Comparison of ENCODE assay signal across 10 cellular contexts in the genomic region with DNA sequence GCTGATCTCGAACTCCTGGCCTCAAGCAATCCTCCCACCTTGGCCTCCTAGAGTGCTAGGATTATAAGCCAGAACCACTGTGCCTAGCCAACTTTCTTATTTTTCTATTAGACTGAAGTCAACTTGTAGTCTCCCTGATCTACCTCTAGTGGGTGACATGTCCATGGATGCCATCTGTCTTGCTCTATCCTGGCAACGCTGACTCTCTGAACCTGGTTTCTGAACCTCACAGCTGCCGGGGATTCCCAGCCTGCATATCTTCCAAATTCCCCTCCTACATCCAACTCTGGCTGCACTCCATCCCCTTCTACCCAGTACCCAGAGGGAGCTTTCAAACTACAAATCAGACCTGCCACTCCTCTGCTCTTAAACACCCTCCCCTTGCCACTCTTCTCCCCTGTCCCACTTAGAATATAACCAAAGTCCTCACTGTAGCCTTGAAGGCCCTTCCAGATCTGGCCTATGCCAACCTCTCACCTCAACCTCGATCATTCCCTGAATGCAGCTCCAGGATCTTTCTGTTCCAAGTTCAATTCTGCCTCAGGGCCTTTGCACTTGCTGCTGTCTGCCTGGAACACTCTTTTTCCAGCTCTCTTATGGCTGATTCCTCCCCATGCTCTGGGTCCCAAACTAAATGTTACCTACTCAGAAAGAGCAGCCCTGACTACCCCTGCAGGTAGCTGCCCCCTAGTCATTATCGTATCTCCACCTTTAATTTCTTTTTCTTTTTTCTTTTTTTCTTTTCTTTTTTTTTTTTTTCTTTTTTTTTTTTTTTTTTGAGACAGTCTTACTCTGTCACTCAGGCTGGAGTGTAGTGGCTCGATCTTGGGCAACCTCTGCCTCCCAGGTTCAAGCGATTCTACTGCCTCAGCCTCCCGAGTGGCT. TPM values are rescaled to one million over a fixed set of nuclear protein-coding genes. Genes with fewer than 3 reads are reported as not detected.
DNase-seq lines count a peak whose midpoint lies in the region; TF ChIP-seq lines count a peak whose summit lies in the region.
"Had no signal": no experiment of that assay in that cellular context is flagged by ENCODE, and none has a peak within 500 bp of the region (broad histone marks: within the 10 kb centered on the region; RNA-seq: fewer than 3 reads in every experiment).

No MANE protein-coding gene starts in this region.

- H3K27me3 ChIP-seq in breast epithelium (no peaks in the 10 kb centered on the region), subcutaneous abdominal adipose tissue (ENCODE audit: control insufficient read depth in 5 of 5, insufficient read depth in 4 of 5, low read length in 5 of 5) (no peaks in the 10 kb centered on the region)

- TF ChIP-seq POLR2A in breast epithelium (IDR thresholded peaks at IDR 0.05) = no peak

- H3K27ac Mint-ChIP-seq in MCF 10A (ENCODE audit: low read depth, unreplicated experiment) = peak overlapping the region; percentile 29

- DNase-seq in MCF 10A (ENCODE audit: unreplicated experiment) (peak; percentile 58), breast epithelium (ENCODE audit: low spot score in 2 of 2) (no peak), cerebellar cortex (ENCODE audit: low spot score) (peak; percentile 77), NCI-H1417 treated with DMSO at 0.1 percent for 48 hours (lab: John Stamatoyannopoulos, UW) (no peak), OCI-M2 (lab: John Stamatoyannopoulos, UW; ENCODE audit: unreplicated experiment) (no peak)
- DNase-seq: CD4-positive, alpha-beta memory T cell; heart left ventricle; NCI-H2081 treated with DMSO at 0.1 percent for 48 hours had no signal

- intact Hi-C loops in MCF 10A (cut with micrococcal nuclease) (no loop called here), breast epithelium (cut with DNase I; ENCODE audit: low total_unique reads) (no loop called here)

- BruUV-seq in MCF 10A (replicated peaks; lab: Mats Ljungman, UMichigan) = no TSS peak

- TF ChIP-seq CTCF in MCF 10A (IDR thresholded peaks at IDR 0.05; ENCODE audit: unreplicated experiment) (no peak), breast epithelium (IDR thresholded peaks at IDR 0.05) (no peak)

- no peaks in the 10 kb centered on the region for H3K9me3 Mint-ChIP-seq in MCF 10A (ENCODE audit: unreplicated experiment)
- H3K9me3 Mint-ChIP-seq: activated naive CD4-positive, alpha-beta T cell treated with anti-CD3 and anti-CD28 coated beads, Interleukin-2, amount 50 U/mL, for 24 hours; CD4-positive, alpha-beta memory T cell had no signal

- H3K9me3 ChIP-seq in breast epithelium (no peaks in the 10 kb centered on the region), subcutaneous abdominal adipose tissue (ENCODE audit: control insufficient read depth in 5 of 5, low read length in 5 of 5) (no peaks in the 10 kb centered on the region)
- H3K9me3 ChIP-seq: heart left ventricle had no signal

- no peaks in the 10 kb centered on the region for H3K27me3 Mint-ChIP-seq in MCF 10A (ENCODE audit: insufficient read depth, unreplicated experiment)

- no peak overlapping the region for H3K27ac ChIP-seq in breast epithelium
- peak overlapping the region; percentile 60 for H3K27ac ChIP-seq in subcutaneous abdominal adipose tissue (ENCODE audit: low read depth, low read length)
- H3K27ac ChIP-seq: heart left ventricle had no signal

- H3K4me3 ChIP-seq in breast epithelium (no peak overlapping the region), subcutaneous abdominal adipose tissue (ENCODE audit: low read depth in 1 of 5, low read length in 5 of 5) (no peak overlapping the region)
- H3K4me3 ChIP-seq: heart left ventricle had no signal

- H3K36me3 ChIP-seq in breast epithelium = no peaks in the 10 kb centered on the region
- H3K36me3 ChIP-seq in subcutaneous abdominal adipose tissue (ENCODE audit: control insufficient read depth in 5 of 5, insufficient read depth in 5 of 5, low read length in 5 of 5) = peaks cover 0 to 25% (median 15%) of the 10 kb centered on the region in 5 donors

- H3K4me1 Mint-ChIP-seq in MCF 10A (ENCODE audit: insufficient read depth, unreplicated experiment) = no peaks in the 10 kb centered on the region

- no peaks in the 10 kb centered on the region for H3K36me3 Mint-ChIP-seq in MCF 10A (ENCODE audit: insufficient read depth, unreplicated experiment)

- CTCF ChIA-PET in MCF 10A (lab: Yijun Ruan, JAX) = interaction anchor here (0.6 kb wide), 3 partner anchors 9 to 1328 kb away, joined by 3 to 4 read pairs (median 3); no protein-coding TSS in a partner anchor

- POLR2A ChIA-PET in MCF 10A (lab: Yijun Ruan, JAX) = interaction anchor here (0.5 to 1.1 kb wide), 3 partner anchors 16 to 94 kb away, joined by 3 to 4 read pairs (median 3); a partner anchor contains a TSS

- peak overlapping the region in 1 of 5 donors; percentile 26 for H3K9ac ChIP-seq in subcutaneous abdominal adipose tissue (ENCODE audit: low read length in 5 of 5)

- H3K4me3 Mint-ChIP-seq in MCF 10A (ENCODE audit: unreplicated experiment) = no peak overlapping the region
- H3K4me3 Mint-ChIP-seq: activated naive CD4-positive, alpha-beta T cell treated with anti-CD3 and anti-CD28 coated beads, Interleukin-2, amount 50 U/mL, for 24 hours; CD4-positive, alpha-beta memory T cell had no signal

- H3K4me1 ChIP-seq in breast epithelium (no peaks in the 10 kb centered on the region), subcutaneous abdominal adipose tissue (ENCODE audit: control insufficient read depth in 5 of 5, insufficient read depth in 5 of 5, low read length in 5 of 5) (peaks cover 0 to 24% (median 16%) of the 10 kb centered on the region in 5 donors)

RNA-seq across cellular contexts. Expression of a gene that starts 2.2 kb away (rescaled TPM):
- total RNA-seq in MCF 10A (2022) = 1.2 and 2.3 TPM in 2 replicates
- 10 to 100 TPM in 1 of 3 donors, 1 to 10 TPM in 2; 7.5 to 13.4 (median 7.6) TPM for total RNA-seq in breast epithelium

RNA-seq across cellular contexts. Expression of a gene that starts 16.5 kb away (rescaled TPM):
- 16.5 and 20.9 TPM in 2 replicates for total RNA-seq in MCF 10A (2022)
- total RNA-seq in breast epithelium = 10 to 100 TPM; 18.0 to 23.0 (median 20.3) TPM

RNA-seq across cellular contexts. Expression of a gene that starts 21.9 kb away (rescaled TPM):
- 0.14 and 0.91 TPM in 2 replicates for total RNA-seq in MCF 10A (2022)
- total RNA-seq in breast epithelium = 10 to 100 TPM in 1 of 3 donors, 1 to 10 TPM in 1, under 1 TPM in 1; 0.16 to 15.5 (median 9.5) TPM

RNA-seq across cellular contexts. Expression of a gene that starts 23.6 kb away (rescaled TPM):
- total RNA-seq in MCF 10A (2022) = 4.0 and 4.7 TPM in 2 replicates
- 10 to 100 TPM in 2 of 3 donors, 1 to 10 TPM in 1; 8.6 to 11.0 (median 10.2) TPM for total RNA-seq in breast epithelium

RNA-seq across cellular contexts. Expression of a gene that starts 24.2 kb away (rescaled TPM):
- total RNA-seq in MCF 10A (2022) (5.2 and 6.2 TPM in 2 replicates), breast epithelium (under 1 TPM; 0.59 to 0.98 (median 0.80) TPM)

Comparison
In these comparisons a context has a peak if more than half of its experiments do, and no peak if none do; other contexts are left out.
1. DNase-seq: peak in MCF 10A (single experiment) and cerebellar cortex (single experiment); none in breast epithelium (0 of 2), NCI-H1417 treated with DMSO at 0.1 percent for 48 hours (single experiment) and OCI-M2 (single experiment).